1 cellular context compared by ENCODE assay signal in genomic region chr7:26618898-26619297, GRCh38.
TF ChIP-seq lines count a peak whose summit lies in the region.

No MANE protein-coding gene starts in this region.

TF ChIP-seq in K562, 482 proteins besides CTCF, POLR2A, EP300 and RAD21 (continued from another document and continues in another):
- TF ChIP-seq ATF4 (CRISPR knock-in tag; IDR thresholded peaks at IDR 0.05) (no peak), ZBTB17 (CRISPR knock-in tag; IDR thresholded peaks at IDR 0.05) (no peak), BRF2 (IDR thresholded peaks at IDR 0.05; ENCODE audit: borderline replicate concordance, insufficient read depth, insufficient read length) (no peak), IFI16 (CRISPR knock-in tag; IDR thresholded peaks at IDR 0.05) (no peak), BHLHE40 (IDR thresholded peaks at IDR 0.05; ENCODE audit: low read length) (no peak), HNRNPH1 (optimal IDR thresholded peaks at IDR 0.05; ENCODE audit: low read depth, low read length) (no peak), ZNF165 (CRISPR knock-in tag; IDR thresholded peaks at IDR 0.05; ENCODE audit: borderline replicate concordance) (no peak), ATF7 (IDR thresholded peaks at IDR 0.05) (no peak), XRCC3 (IDR thresholded peaks at IDR 0.05) (no peak), FOXK1 (CRISPR knock-in tag; IDR thresholded peaks at IDR 0.05; ENCODE audit: borderline replicate concordance) (no peak), ZNF511 (CRISPR knock-in tag; IDR thresholded peaks at IDR 0.05) (no peak), BCLAF1 (IDR thresholded peaks at IDR 0.05; ENCODE audit: borderline replicate concordance in 1 of 2, control insufficient read depth in 1 of 2, low read depth in 2 of 2, low read length in 1 of 2) (no peak), ZNF12 (CRISPR knock-in tag; IDR thresholded peaks at IDR 0.05) (no peak), SIN3B (IDR thresholded peaks at IDR 0.05; ENCODE audit: low read depth) (no peak), ILK (tag; IDR thresholded peaks at IDR 0.05; ENCODE audit: borderline replicate concordance, low read depth) (no peak), DNMT1 (IDR thresholded peaks at IDR 0.05) (no peak), CBX2 (IDR thresholded peaks at IDR 0.05; ENCODE audit: insufficient read depth, low read length, poor library complexity, severe bottlenecking) (no peak), SMC3 (conservative IDR thresholded peaks at IDR 0.05; ENCODE audit: insufficient read depth, low read depth, low read length) (no peak), PPARD (CRISPR knock-in tag; IDR thresholded peaks at IDR 0.05) (no peak), KDM2B (CRISPR knock-in tag; IDR thresholded peaks at IDR 0.05) (no peak), ZNF41 (CRISPR knock-in tag; conservative IDR thresholded peaks at IDR 0.05) (no peak), TSC22D4 (tag; IDR thresholded peaks at IDR 0.05) (no peak), ZNF444 (CRISPR knock-in tag; IDR thresholded peaks at IDR 0.05) (no peak), ZBTB11 (CRISPR knock-in tag; IDR thresholded peaks at IDR 0.05) (no peak), ZBTB49 (CRISPR knock-in tag; IDR thresholded peaks at IDR 0.05; ENCODE audit: borderline replicate concordance) (no peak), ZNF512 (tag; IDR thresholded peaks at IDR 0.05) (no peak), NR4A1 (CRISPR knock-in tag; IDR thresholded peaks at IDR 0.05) (no peak), NR4A1 (tag; IDR thresholded peaks at IDR 0.05) (no peak), GTF2E2 (tag; IDR thresholded peaks at IDR 0.05) (no peak), TAF9B (IDR thresholded peaks at IDR 0.05; ENCODE audit: partially characterized antibody) (no peak), CBX3 (IDR thresholded peaks at IDR 0.05; ENCODE audit: borderline replicate concordance in 1 of 2, low read length in 2 of 2) (no peak; a peak in 1 of 3 replicates), THRB (CRISPR knock-in tag; conservative IDR thresholded peaks at IDR 0.05) (no peak), GATAD2B (IDR thresholded peaks at IDR 0.05; ENCODE audit: borderline replicate concordance) (no peak), NR2F6 (CRISPR knock-in tag; IDR thresholded peaks at IDR 0.05) (no peak), NR2C1 (IDR thresholded peaks at IDR 0.05) (no peak), NR2C1 (tag; IDR thresholded peaks at IDR 0.05) (no peak), MTF1 (CRISPR knock-in tag; IDR thresholded peaks at IDR 0.05; ENCODE audit: borderline replicate concordance) (no peak), ZNF395 (CRISPR knock-in tag; IDR thresholded peaks at IDR 0.05) (no peak), NBN (IDR thresholded peaks at IDR 0.05; ENCODE audit: low read depth) (no peak), ARID4B (CRISPR knock-in tag; IDR thresholded peaks at IDR 0.05) (no peak), KLF13 (tag; IDR thresholded peaks at IDR 0.05; ENCODE audit: borderline replicate concordance, low read depth) (no peak), ZNF184 (CRISPR knock-in tag; IDR thresholded peaks at IDR 0.05) (no peak), HMBOX1 (IDR thresholded peaks at IDR 0.05) (no peak)
